Comparison of ENCODE assay signal across 1 cellular context in the genomic region with DNA sequence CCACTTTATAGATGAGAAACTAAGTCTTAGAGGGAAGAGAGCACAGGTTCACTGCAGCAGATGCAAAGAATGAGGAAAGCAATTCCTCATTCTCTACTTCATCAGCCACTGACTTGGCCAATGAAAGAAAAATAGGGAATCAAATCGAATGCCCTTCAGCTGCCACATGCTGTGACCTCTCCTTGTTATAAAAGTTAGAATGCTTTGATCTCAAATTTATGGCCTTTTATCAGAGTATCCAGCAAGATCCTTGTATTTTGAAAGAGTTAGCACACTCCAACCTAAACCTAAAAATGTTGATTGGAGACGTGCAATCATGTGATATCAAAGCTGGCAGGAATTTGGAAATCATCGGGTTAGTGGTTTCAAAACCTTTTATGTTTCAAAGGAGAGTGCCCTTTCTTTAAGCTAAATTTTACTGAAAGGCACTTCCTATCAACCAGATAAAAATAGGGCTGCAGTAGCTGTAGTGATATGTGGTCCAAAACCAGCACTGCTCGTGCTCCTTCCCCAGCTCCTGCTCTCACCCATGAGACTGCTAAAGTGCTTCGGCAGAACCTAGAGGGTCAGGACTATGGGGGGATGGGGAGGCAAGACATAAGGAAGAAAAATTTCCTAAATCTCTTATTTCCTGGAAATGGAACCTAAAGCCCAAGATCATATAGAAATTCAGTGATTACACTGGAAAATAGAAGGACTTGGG.
TF ChIP-seq lines count a peak whose summit lies in the region.

No MANE protein-coding gene starts in this region.

TF ChIP-seq in GM23338, 12 proteins besides CTCF, POLR2A, EP300 and RAD21 (continued from another document):
- TF ChIP-seq CREB1 (CRISPR knock-in tag; IDR thresholded peaks at IDR 0.05; ENCODE audit: low read depth): no peak
- TF ChIP-seq, protein P1, sequence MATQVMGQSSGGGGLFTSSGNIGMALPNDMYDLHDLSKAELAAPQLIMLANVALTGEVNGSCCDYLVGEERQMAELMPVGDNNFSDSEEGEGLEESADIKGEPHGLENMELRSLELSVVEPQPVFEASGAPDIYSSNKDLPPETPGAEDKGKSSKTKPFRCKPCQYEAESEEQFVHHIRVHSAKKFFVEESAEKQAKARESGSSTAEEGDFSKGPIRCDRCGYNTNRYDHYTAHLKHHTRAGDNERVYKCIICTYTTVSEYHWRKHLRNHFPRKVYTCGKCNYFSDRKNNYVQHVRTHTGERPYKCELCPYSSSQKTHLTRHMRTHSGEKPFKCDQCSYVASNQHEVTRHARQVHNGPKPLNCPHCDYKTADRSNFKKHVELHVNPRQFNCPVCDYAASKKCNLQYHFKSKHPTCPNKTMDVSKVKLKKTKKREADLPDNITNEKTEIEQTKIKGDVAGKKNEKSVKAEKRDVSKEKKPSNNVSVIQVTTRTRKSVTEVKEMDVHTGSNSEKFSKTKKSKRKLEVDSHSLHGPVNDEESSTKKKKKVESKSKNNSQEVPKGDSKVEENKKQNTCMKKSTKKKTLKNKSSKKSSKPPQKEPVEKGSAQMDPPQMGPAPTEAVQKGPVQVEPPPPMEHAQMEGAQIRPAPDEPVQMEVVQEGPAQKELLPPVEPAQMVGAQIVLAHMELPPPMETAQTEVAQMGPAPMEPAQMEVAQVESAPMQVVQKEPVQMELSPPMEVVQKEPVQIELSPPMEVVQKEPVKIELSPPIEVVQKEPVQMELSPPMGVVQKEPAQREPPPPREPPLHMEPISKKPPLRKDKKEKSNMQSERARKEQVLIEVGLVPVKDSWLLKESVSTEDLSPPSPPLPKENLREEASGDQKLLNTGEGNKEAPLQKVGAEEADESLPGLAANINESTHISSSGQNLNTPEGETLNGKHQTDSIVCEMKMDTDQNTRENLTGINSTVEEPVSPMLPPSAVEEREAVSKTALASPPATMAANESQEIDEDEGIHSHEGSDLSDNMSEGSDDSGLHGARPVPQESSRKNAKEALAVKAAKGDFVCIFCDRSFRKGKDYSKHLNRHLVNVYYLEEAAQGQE (IDR thresholded peaks at IDR 0.05; ENCODE audit: unreplicated experiment): no peak
- no peak for TF ChIP-seq STAT1 (IDR thresholded peaks at IDR 0.05; ENCODE audit: unreplicated experiment)
- TF ChIP-seq EZH2phosphoT487 (IDR thresholded peaks at IDR 0.05; ENCODE audit: unreplicated experiment): no peak
- TF ChIP-seq POLR2AphosphoS5 (IDR thresholded peaks at IDR 0.05; ENCODE audit: low read depth): no peak
